8 cellular contexts compared by ENCODE assay signal in genomic region chr22:30044369-30044768, GRCh38. TPM values are rescaled to one million over a fixed set of nuclear protein-coding genes. Genes with fewer than 3 reads are reported as not detected.
A peak's percentile ranks its signal among the peaks of the same experiment; 100 is the strongest.
DNase-seq lines count a peak whose midpoint lies in the region; ATAC-seq and TF ChIP-seq lines count a peak whose summit lies in the region.

No MANE protein-coding gene starts in this region.

- no peak for DNase-seq in Right ventricle myocardium superior
- no peak for DNase-seq in cardiac septum (ENCODE audit: low spot score)
- peak in 6 of 7 donors; percentile 44 to 66 (median 56) for DNase-seq in adrenal gland
- DNase-seq in kidney epithelial cell (ENCODE audit: low read depth): peak; percentile 93
- no peak for DNase-seq in vagina (ENCODE audit: extremely low spot score in 2 of 2)
- DNase-seq in psoas muscle: no peak
- no peak for DNase-seq in hippocampal formation (lab: John Stamatoyannopoulos, UW)
- DNase-seq in NCI-H1417 treated with DMSO at 0.1 percent for 48 hours (lab: John Stamatoyannopoulos, UW): no peak

- TF ChIP-seq POLR2A in adrenal gland (IDR thresholded peaks at IDR 0.05) (no peak), vagina (IDR thresholded peaks at IDR 0.05) (no peak)

- H3K27me3 ChIP-seq in adrenal gland (no peaks in the 10 kb centered on the region), kidney epithelial cell (ENCODE audit: control insufficient read depth, insufficient read depth, low read length) (no peaks in the 10 kb centered on the region), vagina (no peaks in the 10 kb centered on the region), psoas muscle (ENCODE audit: insufficient read depth in 3 of 3, low read length in 2 of 3) (no peaks in the 10 kb centered on the region)

- no peaks in the 10 kb centered on the region for H3K9me3 ChIP-seq in adrenal gland (replicated peaks in 1 of 3)
- H3K9me3 ChIP-seq in vagina: no peaks in the 10 kb centered on the region
- H3K9me3 ChIP-seq in psoas muscle: no peaks in the 10 kb centered on the region

- intact Hi-C loops in Right ventricle myocardium superior (cut with DNase I) (no loop called here), cardiac septum (cut with DNase I) (no loop called here), adrenal gland (cut with DNase I) (no loop called here), vagina (cut with DNase I) (no loop called here), psoas muscle (cut with DNase I) (no loop called here)

- TF ChIP-seq CTCF in adrenal gland (IDR thresholded peaks at IDR 0.05): no peak
- TF ChIP-seq CTCF in kidney epithelial cell (IDR thresholded peaks at IDR 0.05; ENCODE audit: insufficient read depth, low read length, poor library complexity, severe bottlenecking): no peak
- TF ChIP-seq CTCF in vagina (IDR thresholded peaks at IDR 0.05): no peak
- no peak for TF ChIP-seq CTCF in psoas muscle (IDR thresholded peaks at IDR 0.05)

- H3K36me3 ChIP-seq in adrenal gland (replicated peaks in 1 of 2): no peaks in the 10 kb centered on the region
- no peaks in the 10 kb centered on the region for H3K36me3 ChIP-seq in kidney epithelial cell (ENCODE audit: control insufficient read depth, insufficient read depth, low read length)
- H3K36me3 ChIP-seq in vagina: no peaks in the 10 kb centered on the region
- no peaks in the 10 kb centered on the region for H3K36me3 ChIP-seq in psoas muscle (ENCODE audit: insufficient read depth in 1 of 2, low read depth in 1 of 2)

- H3K4me1 ChIP-seq in adrenal gland (replicated peaks in 1 of 2) (peaks cover 6 to 12% of the 10 kb centered on the region in 2 donors), vagina (peaks cover 21% of the 10 kb centered on the region), psoas muscle (no peaks in the 10 kb centered on the region)

- H3K4me3 ChIP-seq in adrenal gland: no peak overlapping the region
- H3K4me3 ChIP-seq in kidney epithelial cell (ENCODE audit: low read depth, low read length): no peak overlapping the region
- H3K4me3 ChIP-seq in vagina: no peak overlapping the region
- no peak overlapping the region for H3K4me3 ChIP-seq in psoas muscle

- peak overlapping the region in 2 of 5 donors; percentile 6 to 27 for H3K27ac ChIP-seq in adrenal gland
- H3K27ac ChIP-seq in vagina: peak overlapping the region; percentile 55
- H3K27ac ChIP-seq in psoas muscle: no peak overlapping the region

- peak; percentile 12 for ATAC-seq in Right ventricle myocardium superior (ENCODE audit: poor library complexity)
- no peak for ATAC-seq in psoas muscle

- 37 to 54% (median 48%) methylated on average over 3 of the region's 3 CpGs for WGBS in adrenal gland, 4 donors
- whole genome bisulfite sequencing in psoas muscle, 3 donors: 62 to 67% (median 67%) methylated on average over 3 of the region's 3 CpGs

RNA-seq across cellular contexts. Expression of gene HORMAD2, which starts 35.9 kb away (rescaled TPM):
- not detected for total RNA-seq in Right ventricle myocardium superior
- 0.16 TPM for total RNA-seq in cardiac septum
- not detected for total RNA-seq in adrenal gland
- polyA plus RNA-seq in adrenal gland: not detected
- not detected in 2 replicates for total RNA-seq in kidney epithelial cell
- total RNA-seq in vagina: not detected
- not detected for total RNA-seq in psoas muscle
- polyA plus RNA-seq in psoas muscle: not detected

Comparison
In these comparisons a context has a peak if more than half of its experiments do, and no peak if none do; other contexts are left out.
1. DNase-seq: peak in adrenal gland (6 of 7) and kidney epithelial cell (single experiment); none in Right ventricle myocardium superior (single experiment), cardiac septum (single experiment), vagina (0 of 2), psoas muscle (0 of 2), hippocampal formation (0 of 2) and NCI-H1417 treated with DMSO at 0.1 percent for 48 hours (single experiment).